In the genomic region with DNA sequence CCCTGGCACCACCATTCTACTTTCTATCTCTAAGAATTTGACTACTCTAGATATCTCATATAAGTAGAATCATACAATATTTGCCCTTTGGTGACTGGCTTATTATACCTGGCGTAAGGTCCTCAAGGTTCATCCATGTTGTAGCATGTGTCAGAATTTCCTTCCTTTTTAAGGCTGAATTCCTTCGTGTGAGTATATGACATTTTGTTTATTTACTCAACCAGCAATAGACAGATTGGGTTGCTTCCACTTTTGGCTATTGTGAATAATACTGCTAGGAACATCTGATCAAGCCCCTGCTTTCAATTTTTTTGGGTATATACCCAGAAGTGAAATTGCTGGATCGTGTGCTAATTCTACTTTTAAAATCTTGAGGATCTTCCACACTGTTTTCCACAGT, we compare ENCODE assay signal across 31 cellular contexts.
"Had no signal": no experiment of that assay in that cellular context is flagged by ENCODE, and none has a peak within 500 bp of the region (broad histone marks: within the 10 kb centered on the region; RNA-seq: fewer than 3 reads in every experiment).

No MANE protein-coding gene starts in this region.

- H2AFZ ChIP-seq: hepatocyte, neural progenitor cell had no signal

- ATAC-seq: left cardiac atrium; left lung; lower lobe of right lung; natural killer cell; right lobe of liver; stimulated activated memory B cell treated with anti-CD40 and anti-IgM and Interleukin-4, amounts not matched to agents 10 μg/mL and 1 μg/mL and 100 μg/mL, for 72 hours; stimulated activated naive CD8-positive, alpha-beta T cell treated with anti-CD3 and anti-CD28 coated beads, Interleukin-15, amount 100 ng/mL, for 72 hours had no signal

- FAIRE-seq: keratinocyte had no signal

- H3K9me3 ChIP-seq: left lung, lower lobe of right lung, neutrophil, ovary, right atrium auricular region, right lobe of liver, tibial nerve had no signal

- H3K36me3 Mint-ChIP-seq: mesothelial cell of epicardium; naive B cell; natural killer cell; neural progenitor cell; stimulated activated memory B cell treated with anti-CD40 and anti-IgM and Interleukin-4, amounts not matched to agents 10 μg/mL and 1 μg/mL and 100 μg/mL, for 72 hours; type B pancreatic cell had no signal

- H3K27ac ChIP-seq: hepatocyte, left lung, lower lobe of right lung, neural progenitor cell, neutrophil, ovary, right atrium auricular region, right lobe of liver, tibial nerve, uterus had no signal

- H3K4me3 ChIP-seq: hepatocyte, left lung, lower lobe of right lung, neural progenitor cell, ovary, right atrium auricular region, right lobe of liver, smooth muscle cell, tibial nerve, uterus had no signal

- DNase-seq: kidney glomerular epithelial cell; left cardiac atrium; left lung; lower lobe of right lung; mammary epithelial cell; mesenchymal stem cell; naive B cell; natural killer cell; nephron progenitor cell; occipital lobe; ovary; right lobe of liver; stimulated activated CD4-positive, alpha-beta T cell treated with anti-CD3 and anti-CD28 coated beads, Interleukin-1b, Interleukin-23, amount 100 ng/mL, for 48 hours; stimulated activated CD4-positive, alpha-beta T cell treated with anti-CD3 and anti-CD28 coated beads, Interleukin-2, amount 100 ng/mL, for 48 hours; stimulated activated CD4-positive, alpha-beta T cell treated with anti-CD3 and anti-CD28 coated beads, Interleukin-4, amount 100 ng/mL, for 4 hours; stimulated activated CD8-positive, alpha-beta memory T cell treated with anti-CD3 and anti-CD28 coated beads, Interleukin-4, amount 100 ng/mL, for 48 hours; stimulated activated naive CD4-positive, alpha-beta T cell treated with Interleukin-2 at 50 U/mL for 16 hours; stimulated activated naive CD8-positive, alpha-beta T cell treated with anti-CD3 and anti-CD28 coated beads, Interleukin-15, amount 100 ng/mL, for 72 hours; substantia nigra; uterus had no signal

- H3K4me2 ChIP-seq: hepatocyte, neural progenitor cell, smooth muscle cell had no signal

- H3K79me2 ChIP-seq: hepatocyte had no signal

- H3K4me3 Mint-ChIP-seq: mesothelial cell of epicardium; naive B cell; natural killer cell; nephron progenitor cell; neural progenitor cell; stimulated activated memory B cell treated with anti-CD40 and anti-IgM and Interleukin-4, amounts not matched to agents 10 μg/mL and 1 μg/mL and 100 μg/mL, for 72 hours; stimulated activated naive CD8-positive, alpha-beta T cell treated with anti-CD3 and anti-CD28 coated beads, Interleukin-15, amount 100 ng/mL, for 72 hours; type B pancreatic cell had no signal

- H3K27me3 ChIP-seq: hepatocyte, ovary, right atrium auricular region, right lobe of liver, tibial nerve, uterus had no signal

- H3K4me1 ChIP-seq: lower lobe of right lung, uterus had no signal

- H3K4me1 Mint-ChIP-seq: stimulated activated naive CD8-positive, alpha-beta T cell treated with anti-CD3 and anti-CD28 coated beads, Interleukin-15, amount 100 ng/mL, for 72 hours had no signal

- H3K36me3 ChIP-seq: left lung, lower lobe of right lung, neural progenitor cell, neutrophil, ovary, right atrium auricular region, right lobe of liver, tibial nerve, uterus had no signal

- H3K27ac Mint-ChIP-seq: mesothelial cell of epicardium; natural killer cell; nephron progenitor cell; neural progenitor cell; progenitor cell of endocrine pancreas; stimulated activated memory B cell treated with anti-CD40 and anti-IgM and Interleukin-4, amounts not matched to agents 10 μg/mL and 1 μg/mL and 100 μg/mL, for 72 hours; stimulated activated naive CD8-positive, alpha-beta T cell treated with anti-CD3 and anti-CD28 coated beads, Interleukin-15, amount 100 ng/mL, for 72 hours; type B pancreatic cell had no signal

- H3K9me3 Mint-ChIP-seq: mesothelial cell of epicardium, type B pancreatic cell had no signal

- H3K9ac ChIP-seq: neural progenitor cell had no signal

- H3K27me3 Mint-ChIP-seq: progenitor cell of endocrine pancreas; stimulated activated memory B cell treated with anti-CD40 and anti-IgM and Interleukin-4, amounts not matched to agents 10 μg/mL and 1 μg/mL and 100 μg/mL, for 72 hours had no signal
